ENCODE assay signal across 9 cellular contexts in genomic region chr1:95116666-95117206, GRCh38. TPM values are rescaled to one million over a fixed set of nuclear protein-coding genes. Genes with fewer than 3 reads are reported as not detected.
DNase-seq lines count a peak whose midpoint lies in the region; ATAC-seq and TF ChIP-seq lines count a peak whose summit lies in the region.
"Had no signal": no experiment of that assay in that cellular context is flagged by ENCODE, and none has a peak within 500 bp of the region (broad histone marks: within the 10 kb centered on the region; RNA-seq: fewer than 3 reads in every experiment).

No MANE protein-coding gene starts in this region.

- H3K79me2 ChIP-seq in GM23338 (replicated peaks; ENCODE audit: insufficient read depth), result peaks cover 6% of the 10 kb centered on the region; the same call in 1 of the 2 replicates

- H3K4me3 ChIP-seq in GM23338, result peak overlapping the region; percentile 93
- peak overlapping the region; percentile 81 for H3K4me3 ChIP-seq in urinary bladder (ENCODE audit: low read depth, low read length)

- peak overlapping the region; percentile 100 for H2AFZ ChIP-seq in GM23338

- H3K36me3 ChIP-seq in GM23338 (ENCODE audit: insufficient read depth) (no peaks in the 10 kb centered on the region), urinary bladder (ENCODE audit: insufficient read depth) (no peaks in the 10 kb centered on the region)

- WGBS in urinary bladder, result 2% methylated on average over 17 of the region's 17 CpGs

- peaks cover 17% of the 10 kb centered on the region for H3K4me1 Mint-ChIP-seq in GM23338
- H3K4me1 Mint-ChIP-seq in glutamatergic neuron (ENCODE audit: low read depth, unreplicated experiment), result no peaks in the 10 kb centered on the region

- H3K27me3 Mint-ChIP-seq in GM23338 (ENCODE audit: insufficient read depth, low read depth, poor library complexity) (peaks cover 13% of the 10 kb centered on the region), glutamatergic neuron (ENCODE audit: unreplicated experiment) (peaks cover 4% of the 10 kb centered on the region)

- H3K9me3 Mint-ChIP-seq in GM23338, result no peaks in the 10 kb centered on the region
- H3K9me3 Mint-ChIP-seq in glutamatergic neuron (ENCODE audit: unreplicated experiment), result peaks cover 3% of the 10 kb centered on the region

- H3F3A ChIP-seq in GM23338 (replicated peaks; ENCODE audit: low read depth), result peaks cover 4% of the 10 kb centered on the region; the same call in 1 of the 2 replicates

- DNase-seq in DMS79 (lab: John Stamatoyannopoulos, UW) (peak; percentile 73), GM23338 (ENCODE audit: low spot score) (peak; percentile 92), RPMI8226 (peak; percentile 66), glutamatergic neuron (peak; percentile 73), occipital lobe (lab: John Stamatoyannopoulos, UW) (peak; percentile 45)
- DNase-seq in activated naive CD4-positive, alpha-beta T cell treated with Interleukin-2 at 50 U/mL for 16 hours, result peak; percentile 47

- H3K4me3 Mint-ChIP-seq in GM23338 (peak overlapping the region; percentile 89), glutamatergic neuron (ENCODE audit: unreplicated experiment) (peak overlapping the region; percentile 95)

- H3K4me2 ChIP-seq in GM23338, result peak overlapping the region; percentile 90

- TF ChIP-seq CTCF in GM23338 (conservative IDR thresholded peaks at IDR 0.05; ENCODE audit: low read depth in 2 of 2), result peak; percentile 68 to 71
- TF ChIP-seq CTCF in LNCAP (IDR thresholded peaks at IDR 0.05), result peak; percentile 84
- TF ChIP-seq CTCF in glutamatergic neuron (IDR thresholded peaks at IDR 0.05; ENCODE audit: partially characterized antibody, unreplicated experiment), result peak; percentile 76

- H3K4me1 ChIP-seq in GM23338 (ENCODE audit: insufficient read depth) (peaks cover 17% of the 10 kb centered on the region), urinary bladder (ENCODE audit: insufficient read depth) (no peaks in the 10 kb centered on the region)

- peaks cover 15% of the 10 kb centered on the region for H3K27me3 ChIP-seq in GM23338 (ENCODE audit: insufficient read depth)

- H3K36me3 Mint-ChIP-seq in GM23338 (ENCODE audit: low read depth) (no peaks in the 10 kb centered on the region), glutamatergic neuron (ENCODE audit: unreplicated experiment) (no peaks in the 10 kb centered on the region)

- no peaks in the 10 kb centered on the region for H3K9me2 ChIP-seq in GM23338 (ENCODE audit: insufficient read depth)

- H3K27ac Mint-ChIP-seq in GM23338, result peak overlapping the region; percentile 66
- H3K27ac Mint-ChIP-seq in glutamatergic neuron (ENCODE audit: unreplicated experiment), result no peak overlapping the region

- ATAC-seq in GM23338, result peak; percentile 80

- no peaks in the 10 kb centered on the region; the same call in 1 of the 2 replicates for H4K20me1 ChIP-seq in GM23338 (replicated peaks; ENCODE audit: insufficient read depth)

- H3K27ac ChIP-seq in GM23338 (ENCODE audit: low read depth) (peak overlapping the region; percentile 86), urinary bladder (ENCODE audit: low read depth) (no peak overlapping the region)

TF ChIP-seq in GM23338, 12 proteins besides CTCF, POLR2A, EP300 and RAD21:
- TF ChIP-seq, protein P1, sequence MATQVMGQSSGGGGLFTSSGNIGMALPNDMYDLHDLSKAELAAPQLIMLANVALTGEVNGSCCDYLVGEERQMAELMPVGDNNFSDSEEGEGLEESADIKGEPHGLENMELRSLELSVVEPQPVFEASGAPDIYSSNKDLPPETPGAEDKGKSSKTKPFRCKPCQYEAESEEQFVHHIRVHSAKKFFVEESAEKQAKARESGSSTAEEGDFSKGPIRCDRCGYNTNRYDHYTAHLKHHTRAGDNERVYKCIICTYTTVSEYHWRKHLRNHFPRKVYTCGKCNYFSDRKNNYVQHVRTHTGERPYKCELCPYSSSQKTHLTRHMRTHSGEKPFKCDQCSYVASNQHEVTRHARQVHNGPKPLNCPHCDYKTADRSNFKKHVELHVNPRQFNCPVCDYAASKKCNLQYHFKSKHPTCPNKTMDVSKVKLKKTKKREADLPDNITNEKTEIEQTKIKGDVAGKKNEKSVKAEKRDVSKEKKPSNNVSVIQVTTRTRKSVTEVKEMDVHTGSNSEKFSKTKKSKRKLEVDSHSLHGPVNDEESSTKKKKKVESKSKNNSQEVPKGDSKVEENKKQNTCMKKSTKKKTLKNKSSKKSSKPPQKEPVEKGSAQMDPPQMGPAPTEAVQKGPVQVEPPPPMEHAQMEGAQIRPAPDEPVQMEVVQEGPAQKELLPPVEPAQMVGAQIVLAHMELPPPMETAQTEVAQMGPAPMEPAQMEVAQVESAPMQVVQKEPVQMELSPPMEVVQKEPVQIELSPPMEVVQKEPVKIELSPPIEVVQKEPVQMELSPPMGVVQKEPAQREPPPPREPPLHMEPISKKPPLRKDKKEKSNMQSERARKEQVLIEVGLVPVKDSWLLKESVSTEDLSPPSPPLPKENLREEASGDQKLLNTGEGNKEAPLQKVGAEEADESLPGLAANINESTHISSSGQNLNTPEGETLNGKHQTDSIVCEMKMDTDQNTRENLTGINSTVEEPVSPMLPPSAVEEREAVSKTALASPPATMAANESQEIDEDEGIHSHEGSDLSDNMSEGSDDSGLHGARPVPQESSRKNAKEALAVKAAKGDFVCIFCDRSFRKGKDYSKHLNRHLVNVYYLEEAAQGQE (IDR thresholded peaks at IDR 0.05; ENCODE audit: unreplicated experiment), result no peak
- TF ChIP-seq, protein P2, sequence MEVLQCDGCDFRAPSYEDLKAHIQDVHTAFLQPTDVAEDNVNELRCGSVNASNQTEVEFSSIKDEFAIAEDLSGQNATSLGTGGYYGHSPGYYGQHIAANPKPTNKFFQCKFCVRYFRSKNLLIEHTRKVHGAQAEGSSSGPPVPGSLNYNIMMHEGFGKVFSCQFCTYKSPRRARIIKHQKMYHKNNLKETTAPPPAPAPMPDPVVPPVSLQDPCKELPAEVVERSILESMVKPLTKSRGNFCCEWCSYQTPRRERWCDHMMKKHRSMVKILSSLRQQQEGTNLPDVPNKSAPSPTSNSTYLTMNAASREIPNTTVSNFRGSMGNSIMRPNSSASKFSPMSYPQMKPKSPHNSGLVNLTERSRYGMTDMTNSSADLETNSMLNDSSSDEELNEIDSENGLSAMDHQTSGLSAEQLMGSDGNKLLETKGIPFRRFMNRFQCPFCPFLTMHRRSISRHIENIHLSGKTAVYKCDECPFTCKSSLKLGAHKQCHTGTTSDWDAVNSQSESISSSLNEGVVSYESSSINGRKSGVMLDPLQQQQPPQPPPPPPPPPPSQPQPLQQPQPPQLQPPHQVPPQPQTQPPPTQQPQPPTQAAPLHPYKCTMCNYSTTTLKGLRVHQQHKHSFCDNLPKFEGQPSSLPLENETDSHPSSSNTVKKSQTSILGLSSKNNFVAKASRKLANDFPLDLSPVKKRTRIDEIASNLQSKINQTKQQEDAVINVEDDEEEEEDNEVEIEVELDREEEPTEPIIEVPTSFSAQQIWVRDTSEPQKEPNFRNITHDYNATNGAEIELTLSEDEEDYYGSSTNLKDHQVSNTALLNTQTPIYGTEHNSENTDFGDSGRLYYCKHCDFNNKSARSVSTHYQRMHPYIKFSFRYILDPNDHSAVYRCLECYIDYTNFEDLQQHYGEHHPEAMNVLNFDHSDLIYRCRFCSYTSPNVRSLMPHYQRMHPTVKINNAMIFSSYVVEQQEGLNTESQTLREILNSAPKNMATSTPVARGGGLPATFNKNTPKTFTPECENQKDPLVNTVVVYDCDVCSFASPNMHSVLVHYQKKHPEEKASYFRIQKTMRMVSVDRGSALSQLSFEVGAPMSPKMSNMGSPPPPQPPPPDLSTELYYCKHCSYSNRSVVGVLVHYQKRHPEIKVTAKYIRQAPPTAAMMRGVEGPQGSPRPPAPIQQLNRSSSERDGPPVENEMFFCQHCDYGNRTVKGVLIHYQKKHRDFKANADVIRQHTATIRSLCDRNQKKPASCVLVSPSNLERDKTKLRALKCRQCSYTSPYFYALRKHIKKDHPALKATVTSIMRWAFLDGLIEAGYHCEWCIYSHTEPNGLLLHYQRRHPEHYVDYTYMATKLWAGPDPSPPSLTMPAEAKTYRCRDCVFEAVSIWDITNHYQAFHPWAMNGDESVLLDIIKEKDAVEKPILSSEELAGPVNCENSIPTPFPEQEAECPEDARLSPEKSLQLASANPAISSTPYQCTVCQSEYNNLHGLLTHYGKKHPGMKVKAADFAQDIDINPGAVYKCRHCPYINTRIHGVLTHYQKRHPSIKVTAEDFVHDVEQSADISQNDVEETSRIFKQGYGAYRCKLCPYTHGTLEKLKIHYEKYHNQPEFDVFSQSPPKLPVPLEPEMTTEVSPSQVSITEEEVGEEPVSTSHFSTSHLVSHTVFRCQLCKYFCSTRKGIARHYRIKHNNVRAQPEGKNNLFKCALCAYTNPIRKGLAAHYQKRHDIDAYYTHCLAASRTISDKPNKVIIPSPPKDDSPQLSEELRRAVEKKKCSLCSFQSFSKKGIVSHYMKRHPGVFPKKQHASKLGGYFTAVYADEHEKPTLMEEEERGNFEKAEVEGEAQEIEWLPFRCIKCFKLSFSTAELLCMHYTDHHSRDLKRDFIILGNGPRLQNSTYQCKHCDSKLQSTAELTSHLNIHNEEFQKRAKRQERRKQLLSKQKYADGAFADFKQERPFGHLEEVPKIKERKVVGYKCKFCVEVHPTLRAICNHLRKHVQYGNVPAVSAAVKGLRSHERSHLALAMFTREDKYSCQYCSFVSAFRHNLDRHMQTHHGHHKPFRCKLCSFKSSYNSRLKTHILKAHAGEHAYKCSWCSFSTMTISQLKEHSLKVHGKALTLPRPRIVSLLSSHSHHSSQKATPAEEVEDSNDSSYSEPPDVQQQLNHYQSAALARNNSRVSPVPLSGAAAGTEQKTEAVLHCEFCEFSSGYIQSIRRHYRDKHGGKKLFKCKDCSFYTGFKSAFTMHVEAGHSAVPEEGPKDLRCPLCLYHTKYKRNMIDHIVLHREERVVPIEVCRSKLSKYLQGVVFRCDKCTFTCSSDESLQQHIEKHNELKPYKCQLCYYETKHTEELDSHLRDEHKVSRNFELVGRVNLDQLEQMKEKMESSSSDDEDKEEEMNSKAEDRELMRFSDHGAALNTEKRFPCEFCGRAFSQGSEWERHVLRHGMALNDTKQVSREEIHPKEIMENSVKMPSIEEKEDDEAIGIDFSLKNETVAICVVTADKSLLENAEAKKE (CRISPR knock-in tag; IDR thresholded peaks at IDR 0.05), result no peak
- TF ChIP-seq EZH2phosphoT487 (IDR thresholded peaks at IDR 0.05; ENCODE audit: unreplicated experiment) (no peak), STAT1 (IDR thresholded peaks at IDR 0.05; ENCODE audit: unreplicated experiment) (no peak)

RNA-seq across cellular contexts. Expression of gene TLCD4, which starts 0.4 kb away (rescaled TPM):
- total RNA-seq in GM23338 (2014; rRNA removed; shearing (Covaris generic)), result 3.5 and 4.5 TPM in 2 replicates
- polyA plus RNA-seq in GM23338 (2016; fragmentation: Nextera tagmentation; extraction: Ambion mirVana) (2.8 and 4.2 TPM in 2 replicates), urinary bladder (7.1 TPM)
- total RNA-seq in glutamatergic neuron (ENCODE audit: unreplicated experiment) (0.10 TPM), occipital lobe (20.9 TPM), urinary bladder (28.1 TPM)
- total RNA-seq: glomerular endothelial cell had no signal

RNA-seq across cellular contexts. Expression of gene ALG14, which starts 44.0 kb away (rescaled TPM):
- 0.42 and 0.70 TPM in 2 replicates for total RNA-seq in GM23338 (2014; rRNA removed; shearing (Covaris generic))
- 2.8 and 4.1 TPM in 2 replicates for polyA plus RNA-seq in GM23338 (2016; fragmentation: Nextera tagmentation; extraction: Ambion mirVana)
- total RNA-seq in glutamatergic neuron (ENCODE audit: unreplicated experiment), result 4.7 TPM
- 4.1 TPM for total RNA-seq in occipital lobe
- total RNA-seq in urinary bladder, result 4.4 TPM
- 2.7 TPM for polyA plus RNA-seq in urinary bladder
